ENCODE assay signal across 1 cellular context in the genomic region with DNA sequence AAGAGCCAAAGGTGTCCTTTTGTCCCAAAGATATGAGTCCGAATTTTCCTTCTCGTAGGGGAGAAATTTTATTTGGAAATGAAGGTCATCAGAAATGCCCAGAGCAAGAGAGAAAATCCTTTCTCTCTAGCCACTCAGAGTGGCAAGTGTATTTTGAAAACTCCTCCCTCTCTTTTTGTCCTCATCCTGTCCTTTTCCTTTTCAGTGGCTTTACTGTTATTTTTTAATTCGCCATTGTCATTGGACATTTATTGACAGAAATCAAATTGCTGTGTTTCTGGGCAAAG.
TF ChIP-seq lines count a peak whose summit lies in the region.

No MANE protein-coding gene starts in this region.

TF ChIP-seq in GM23338, 12 proteins besides CTCF, POLR2A, EP300 and RAD21 (continued from another document):
- TF ChIP-seq, protein P1, sequence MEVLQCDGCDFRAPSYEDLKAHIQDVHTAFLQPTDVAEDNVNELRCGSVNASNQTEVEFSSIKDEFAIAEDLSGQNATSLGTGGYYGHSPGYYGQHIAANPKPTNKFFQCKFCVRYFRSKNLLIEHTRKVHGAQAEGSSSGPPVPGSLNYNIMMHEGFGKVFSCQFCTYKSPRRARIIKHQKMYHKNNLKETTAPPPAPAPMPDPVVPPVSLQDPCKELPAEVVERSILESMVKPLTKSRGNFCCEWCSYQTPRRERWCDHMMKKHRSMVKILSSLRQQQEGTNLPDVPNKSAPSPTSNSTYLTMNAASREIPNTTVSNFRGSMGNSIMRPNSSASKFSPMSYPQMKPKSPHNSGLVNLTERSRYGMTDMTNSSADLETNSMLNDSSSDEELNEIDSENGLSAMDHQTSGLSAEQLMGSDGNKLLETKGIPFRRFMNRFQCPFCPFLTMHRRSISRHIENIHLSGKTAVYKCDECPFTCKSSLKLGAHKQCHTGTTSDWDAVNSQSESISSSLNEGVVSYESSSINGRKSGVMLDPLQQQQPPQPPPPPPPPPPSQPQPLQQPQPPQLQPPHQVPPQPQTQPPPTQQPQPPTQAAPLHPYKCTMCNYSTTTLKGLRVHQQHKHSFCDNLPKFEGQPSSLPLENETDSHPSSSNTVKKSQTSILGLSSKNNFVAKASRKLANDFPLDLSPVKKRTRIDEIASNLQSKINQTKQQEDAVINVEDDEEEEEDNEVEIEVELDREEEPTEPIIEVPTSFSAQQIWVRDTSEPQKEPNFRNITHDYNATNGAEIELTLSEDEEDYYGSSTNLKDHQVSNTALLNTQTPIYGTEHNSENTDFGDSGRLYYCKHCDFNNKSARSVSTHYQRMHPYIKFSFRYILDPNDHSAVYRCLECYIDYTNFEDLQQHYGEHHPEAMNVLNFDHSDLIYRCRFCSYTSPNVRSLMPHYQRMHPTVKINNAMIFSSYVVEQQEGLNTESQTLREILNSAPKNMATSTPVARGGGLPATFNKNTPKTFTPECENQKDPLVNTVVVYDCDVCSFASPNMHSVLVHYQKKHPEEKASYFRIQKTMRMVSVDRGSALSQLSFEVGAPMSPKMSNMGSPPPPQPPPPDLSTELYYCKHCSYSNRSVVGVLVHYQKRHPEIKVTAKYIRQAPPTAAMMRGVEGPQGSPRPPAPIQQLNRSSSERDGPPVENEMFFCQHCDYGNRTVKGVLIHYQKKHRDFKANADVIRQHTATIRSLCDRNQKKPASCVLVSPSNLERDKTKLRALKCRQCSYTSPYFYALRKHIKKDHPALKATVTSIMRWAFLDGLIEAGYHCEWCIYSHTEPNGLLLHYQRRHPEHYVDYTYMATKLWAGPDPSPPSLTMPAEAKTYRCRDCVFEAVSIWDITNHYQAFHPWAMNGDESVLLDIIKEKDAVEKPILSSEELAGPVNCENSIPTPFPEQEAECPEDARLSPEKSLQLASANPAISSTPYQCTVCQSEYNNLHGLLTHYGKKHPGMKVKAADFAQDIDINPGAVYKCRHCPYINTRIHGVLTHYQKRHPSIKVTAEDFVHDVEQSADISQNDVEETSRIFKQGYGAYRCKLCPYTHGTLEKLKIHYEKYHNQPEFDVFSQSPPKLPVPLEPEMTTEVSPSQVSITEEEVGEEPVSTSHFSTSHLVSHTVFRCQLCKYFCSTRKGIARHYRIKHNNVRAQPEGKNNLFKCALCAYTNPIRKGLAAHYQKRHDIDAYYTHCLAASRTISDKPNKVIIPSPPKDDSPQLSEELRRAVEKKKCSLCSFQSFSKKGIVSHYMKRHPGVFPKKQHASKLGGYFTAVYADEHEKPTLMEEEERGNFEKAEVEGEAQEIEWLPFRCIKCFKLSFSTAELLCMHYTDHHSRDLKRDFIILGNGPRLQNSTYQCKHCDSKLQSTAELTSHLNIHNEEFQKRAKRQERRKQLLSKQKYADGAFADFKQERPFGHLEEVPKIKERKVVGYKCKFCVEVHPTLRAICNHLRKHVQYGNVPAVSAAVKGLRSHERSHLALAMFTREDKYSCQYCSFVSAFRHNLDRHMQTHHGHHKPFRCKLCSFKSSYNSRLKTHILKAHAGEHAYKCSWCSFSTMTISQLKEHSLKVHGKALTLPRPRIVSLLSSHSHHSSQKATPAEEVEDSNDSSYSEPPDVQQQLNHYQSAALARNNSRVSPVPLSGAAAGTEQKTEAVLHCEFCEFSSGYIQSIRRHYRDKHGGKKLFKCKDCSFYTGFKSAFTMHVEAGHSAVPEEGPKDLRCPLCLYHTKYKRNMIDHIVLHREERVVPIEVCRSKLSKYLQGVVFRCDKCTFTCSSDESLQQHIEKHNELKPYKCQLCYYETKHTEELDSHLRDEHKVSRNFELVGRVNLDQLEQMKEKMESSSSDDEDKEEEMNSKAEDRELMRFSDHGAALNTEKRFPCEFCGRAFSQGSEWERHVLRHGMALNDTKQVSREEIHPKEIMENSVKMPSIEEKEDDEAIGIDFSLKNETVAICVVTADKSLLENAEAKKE (CRISPR knock-in tag; IDR thresholded peaks at IDR 0.05): no peak
- TF ChIP-seq, protein P2, sequence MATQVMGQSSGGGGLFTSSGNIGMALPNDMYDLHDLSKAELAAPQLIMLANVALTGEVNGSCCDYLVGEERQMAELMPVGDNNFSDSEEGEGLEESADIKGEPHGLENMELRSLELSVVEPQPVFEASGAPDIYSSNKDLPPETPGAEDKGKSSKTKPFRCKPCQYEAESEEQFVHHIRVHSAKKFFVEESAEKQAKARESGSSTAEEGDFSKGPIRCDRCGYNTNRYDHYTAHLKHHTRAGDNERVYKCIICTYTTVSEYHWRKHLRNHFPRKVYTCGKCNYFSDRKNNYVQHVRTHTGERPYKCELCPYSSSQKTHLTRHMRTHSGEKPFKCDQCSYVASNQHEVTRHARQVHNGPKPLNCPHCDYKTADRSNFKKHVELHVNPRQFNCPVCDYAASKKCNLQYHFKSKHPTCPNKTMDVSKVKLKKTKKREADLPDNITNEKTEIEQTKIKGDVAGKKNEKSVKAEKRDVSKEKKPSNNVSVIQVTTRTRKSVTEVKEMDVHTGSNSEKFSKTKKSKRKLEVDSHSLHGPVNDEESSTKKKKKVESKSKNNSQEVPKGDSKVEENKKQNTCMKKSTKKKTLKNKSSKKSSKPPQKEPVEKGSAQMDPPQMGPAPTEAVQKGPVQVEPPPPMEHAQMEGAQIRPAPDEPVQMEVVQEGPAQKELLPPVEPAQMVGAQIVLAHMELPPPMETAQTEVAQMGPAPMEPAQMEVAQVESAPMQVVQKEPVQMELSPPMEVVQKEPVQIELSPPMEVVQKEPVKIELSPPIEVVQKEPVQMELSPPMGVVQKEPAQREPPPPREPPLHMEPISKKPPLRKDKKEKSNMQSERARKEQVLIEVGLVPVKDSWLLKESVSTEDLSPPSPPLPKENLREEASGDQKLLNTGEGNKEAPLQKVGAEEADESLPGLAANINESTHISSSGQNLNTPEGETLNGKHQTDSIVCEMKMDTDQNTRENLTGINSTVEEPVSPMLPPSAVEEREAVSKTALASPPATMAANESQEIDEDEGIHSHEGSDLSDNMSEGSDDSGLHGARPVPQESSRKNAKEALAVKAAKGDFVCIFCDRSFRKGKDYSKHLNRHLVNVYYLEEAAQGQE (IDR thresholded peaks at IDR 0.05; ENCODE audit: unreplicated experiment): no peak
- no peak for TF ChIP-seq ZNF114 (CRISPR knock-in tag; IDR thresholded peaks at IDR 0.05)
- no peak for TF ChIP-seq ETS1 (IDR thresholded peaks at IDR 0.05)
